In genomic region chr1:246051909-246052518, GRCh38 we compare ENCODE assay signal across 23 cellular contexts.
DNase-seq lines count a peak whose midpoint lies in the region; ATAC-seq, FAIRE-seq and TF ChIP-seq lines count a peak whose summit lies in the region.
"Had no signal": no experiment of that assay in that cellular context is flagged by ENCODE, and none has a peak within 500 bp of the region (broad histone marks: within the 10 kb centered on the region; RNA-seq: fewer than 3 reads in every experiment).

No MANE protein-coding gene starts in this region.

- H3K27me3 Mint-ChIP-seq in activated T-helper 2 cell treated with anti-CD3 and anti-CD28 coated beads, Interferon-gamma antibody, Interleukin-2, Interleukin-4, amounts not matched to agents 10 μg/mL and 5 μg/mL and 100 μg/mL, durations not matched to agents 14 hours and 24 hours and 36 hours (ENCODE audit: low read depth): no peaks in the 10 kb centered on the region
- H3K27me3 Mint-ChIP-seq: CD4-positive, alpha-beta memory T cell; IgD-negative memory B cell had no signal

- H3K9me2 ChIP-seq in SK-N-SH (no peaks in the 10 kb centered on the region), hepatocyte (replicated peaks; ENCODE audit: insufficient read depth) (no peaks in the 10 kb centered on the region)

- no peak overlapping the region for H2AFZ ChIP-seq in SK-N-SH (ENCODE audit: low read depth)
- no peak overlapping the region for H2AFZ ChIP-seq in hepatocyte

- no peak overlapping the region for H3K4me3 Mint-ChIP-seq in activated T-helper 2 cell treated with anti-CD3 and anti-CD28 coated beads, Interferon-gamma antibody, Interleukin-2, Interleukin-4, amounts not matched to agents 10 μg/mL and 5 μg/mL and 100 μg/mL, durations not matched to agents 14 hours and 24 hours and 36 hours (ENCODE audit: low read depth)
- H3K4me3 Mint-ChIP-seq: CD14-positive monocyte; CD4-positive, alpha-beta memory T cell; HFFc6; IgD-negative memory B cell had no signal

- H3K27me3 ChIP-seq in SK-N-SH (ENCODE audit: insufficient read depth) (no peaks in the 10 kb centered on the region), hepatocyte (no peaks in the 10 kb centered on the region)
- H3K27me3 ChIP-seq: BLaER1 had no signal

- intact Hi-C loops in activated T-helper 2 cell treated with anti-CD3 and anti-CD28 coated beads, Interferon-gamma antibody, Interleukin-2, Interleukin-4, amounts not matched to agents 10 μg/mL and 5 μg/mL and 100 μg/mL, durations not matched to agents 14 hours and 24 hours and 36 hours (cut with micrococcal nuclease): no loop called here

- H3K4me2 ChIP-seq in SK-N-SH: no peak overlapping the region
- no peak overlapping the region for H3K4me2 ChIP-seq in hepatocyte
- H3K4me2 ChIP-seq: BLaER1 had no signal

- TF ChIP-seq RAD21 in SK-N-SH (IDR thresholded peaks at IDR 0.05; ENCODE audit: low read length): no peak

- POLR2A ChIA-PET in SK-N-SH (lab: Yijun Ruan, JAX): no interaction called here

- no peak for TF ChIP-seq EP300 in SK-N-SH (IDR thresholded peaks at IDR 0.05; ENCODE audit: borderline replicate concordance in 1 of 2, low read depth in 1 of 2, low read length in 1 of 2)

- ATAC-seq in GM21390 (IDR thresholded peaks at IDR 0.05; ENCODE audit: unreplicated experiment): no peak
- ATAC-seq: GM12878, HCT116, HepG2 had no signal

- no peaks in the 10 kb centered on the region for H3F3A ChIP-seq in SK-N-SH (replicated peaks; ENCODE audit: insufficient read depth)

- CTCF ChIA-PET in SK-N-SH (lab: Yijun Ruan, JAX): no interaction called here

- no peak overlapping the region for H3K9ac ChIP-seq in SK-N-SH
- H3K9ac ChIP-seq: BLaER1 had no signal

- H3K36me3 ChIP-seq in SK-N-SH (replicated peaks in 1 of 2; ENCODE audit: control insufficient read depth in 1 of 2, insufficient read depth in 2 of 2, low read length in 1 of 2): no peaks in the 10 kb centered on the region
- H3K36me3 ChIP-seq in hepatocyte (replicated peaks; ENCODE audit: insufficient read depth, low read depth): no peaks in the 10 kb centered on the region
- H3K36me3 ChIP-seq: BLaER1 had no signal

- peaks cover 0 to 10% of the 10 kb centered on the region in 2 experiments; a peak in 2 of 4 replicates for H3K4me1 ChIP-seq in SK-N-SH (ENCODE audit: control insufficient read depth in 1 of 2, insufficient read depth in 2 of 2, low read depth in 1 of 2, low read length in 1 of 2)
- no peaks in the 10 kb centered on the region for H3K4me1 ChIP-seq in hepatocyte (ENCODE audit: insufficient read depth)
- H3K4me1 ChIP-seq: BLaER1 had no signal

- DNase-seq in SK-N-SH (peak; percentile 26), choroid plexus epithelial cell (ENCODE audit: low read depth) (peak; percentile 31), hepatocyte (ENCODE audit: low spot score) (no peak), NCI-H1048 (lab: John Stamatoyannopoulos, UW) (no peak), GM12891 (ENCODE audit: insufficient read length, low spot score) (no peak)
- DNase-seq in activated T-helper 2 cell treated with anti-CD3 and anti-CD28 coated beads, Interferon-gamma antibody, Interleukin-2, Interleukin-4, amounts not matched to agents 10 μg/mL and 5 μg/mL and 100 μg/mL, durations not matched to agents 14 hours and 24 hours and 36 hours (ENCODE audit: low spot score): no peak
- DNase-seq: 8988T; Calu3; CD4-positive, alpha-beta memory T cell; DMS 273 treated with DMSO at 0.1 percent for 48 hours; DMS53; DND-41; EL; GOT3; H7; HFFc6 had no signal

- H3K4me3 ChIP-seq in SK-N-SH (ENCODE audit: low read depth in 2 of 2, low read length in 1 of 2) (no peak overlapping the region), choroid plexus epithelial cell (ENCODE audit: low read depth, low read length) (no peak overlapping the region), hepatocyte (no peak overlapping the region)
- H3K4me3 ChIP-seq: BLaER1, GM12878 had no signal

- H3K4me1 Mint-ChIP-seq in activated T-helper 2 cell treated with anti-CD3 and anti-CD28 coated beads, Interferon-gamma antibody, Interleukin-2, Interleukin-4, amounts not matched to agents 10 μg/mL and 5 μg/mL and 100 μg/mL, durations not matched to agents 14 hours and 24 hours and 36 hours (ENCODE audit: low read depth): no peaks in the 10 kb centered on the region
- H3K4me1 Mint-ChIP-seq: CD14-positive monocyte; CD4-positive, alpha-beta memory T cell had no signal

- H4K20me1 ChIP-seq in SK-N-SH (ENCODE audit: insufficient read depth): no peaks in the 10 kb centered on the region
- H4K20me1 ChIP-seq in hepatocyte (ENCODE audit: insufficient read depth, poor library complexity, severe bottlenecking): no peaks in the 10 kb centered on the region
- H4K20me1 ChIP-seq: BLaER1 had no signal

- H3K79me2 ChIP-seq in SK-N-SH (ENCODE audit: insufficient read depth) (no peaks in the 10 kb centered on the region), hepatocyte (no peaks in the 10 kb centered on the region)

- no peaks in the 10 kb centered on the region for H3K36me3 Mint-ChIP-seq in activated T-helper 2 cell treated with anti-CD3 and anti-CD28 coated beads, Interferon-gamma antibody, Interleukin-2, Interleukin-4, amounts not matched to agents 10 μg/mL and 5 μg/mL and 100 μg/mL, durations not matched to agents 14 hours and 24 hours and 36 hours (ENCODE audit: low read depth)
- H3K36me3 Mint-ChIP-seq: CD14-positive monocyte had no signal

- H3K9me3 ChIP-seq in SK-N-SH (no peaks in the 10 kb centered on the region), hepatocyte (ENCODE audit: low read depth) (no peaks in the 10 kb centered on the region)

- TF ChIP-seq POLR2A in GM12891 (IDR thresholded peaks at IDR 0.05; ENCODE audit: low read depth, low read length): no peak

- WGBS in SK-N-SH (ENCODE audit: low lambda C conversion rate): 53% methylated on average over 4 of the region's 4 CpGs
- WGBS in hepatocyte (ENCODE audit: low lambda C conversion rate, missing lambda C conversion rate): 60% methylated on average over 4 of the region's 4 CpGs

- TF ChIP-seq CTCF in SK-N-SH (IDR thresholded peaks at IDR 0.05): no peak
- TF ChIP-seq CTCF in choroid plexus epithelial cell (conservative IDR thresholded peaks at IDR 0.05; ENCODE audit: low read depth, low read length): no peak
- TF ChIP-seq CTCF in hepatocyte (IDR thresholded peaks at IDR 0.05; ENCODE audit: poor library complexity): no peak

- no peak overlapping the region for H3K27ac Mint-ChIP-seq in activated T-helper 2 cell treated with anti-CD3 and anti-CD28 coated beads, Interferon-gamma antibody, Interleukin-2, Interleukin-4, amounts not matched to agents 10 μg/mL and 5 μg/mL and 100 μg/mL, durations not matched to agents 14 hours and 24 hours and 36 hours
- H3K27ac Mint-ChIP-seq: CD14-positive monocyte; CD4-positive, alpha-beta memory T cell; HFFc6; IgD-negative memory B cell had no signal

- H3K27ac ChIP-seq in SK-N-SH (ENCODE audit: low read depth in 2 of 2, low read length in 1 of 2) (peak overlapping the region in 1 of 2 experiments; percentile 41; a peak in 1 of 4 replicates), hepatocyte (peak overlapping the region; percentile 7)
- H3K27ac ChIP-seq: BLaER1 had no signal

- FAIRE-seq in GM12891 (lab: Jason Lieb, UNC): no peak
- FAIRE-seq: GM12878, HepG2 had no signal

- H3K9me3 Mint-ChIP-seq in activated T-helper 2 cell treated with anti-CD3 and anti-CD28 coated beads, Interferon-gamma antibody, Interleukin-2, Interleukin-4, amounts not matched to agents 10 μg/mL and 5 μg/mL and 100 μg/mL, durations not matched to agents 14 hours and 24 hours and 36 hours: peaks cover 6% of the 10 kb centered on the region
- H3K9me3 Mint-ChIP-seq: HFFc6 had no signal

TF ChIP-seq in SK-N-SH, 30 proteins besides CTCF, POLR2A, EP300 and RAD21:
- TF ChIP-seq, protein P1, sequence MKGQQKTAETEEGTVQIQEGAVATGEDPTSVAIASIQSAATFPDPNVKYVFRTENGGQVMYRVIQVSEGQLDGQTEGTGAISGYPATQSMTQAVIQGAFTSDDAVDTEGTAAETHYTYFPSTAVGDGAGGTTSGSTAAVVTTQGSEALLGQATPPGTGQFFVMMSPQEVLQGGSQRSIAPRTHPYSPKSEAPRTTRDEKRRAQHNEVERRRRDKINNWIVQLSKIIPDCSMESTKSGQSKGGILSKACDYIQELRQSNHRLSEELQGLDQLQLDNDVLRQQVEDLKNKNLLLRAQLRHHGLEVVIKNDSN (IDR thresholded peaks at IDR 0.05; ENCODE audit: borderline replicate concordance, low read depth): peak; percentile 17; the same call in 1 of the 2 replicates
- TF ChIP-seq TCF12 (IDR thresholded peaks at IDR 0.05): 0 out of 2 replicates have a peak, but pooled peaks have one; percentile 8
- TF ChIP-seq GATA2 (CRISPR knock-in tag; IDR thresholded peaks at IDR 0.05): no peak

TF ChIP-seq in GM12891, 5 proteins besides CTCF, POLR2A, EP300 and RAD21:
- no peak for TF ChIP-seq POLR2AphosphoS5 (IDR thresholded peaks at IDR 0.05; ENCODE audit: low read depth, low read length)

Comparison
In these comparisons a context has a peak if more than half of its experiments do, and no peak if none do; other contexts are left out.
1. DNase-seq: peak in SK-N-SH (single experiment) and choroid plexus epithelial cell (single experiment); none in hepatocyte (single experiment), NCI-H1048 (single experiment), GM12891 (single experiment) and activated T-helper 2 cell treated with anti-CD3 and anti-CD28 coated beads, Interferon-gamma antibody, Interleukin-2, Interleukin-4, amounts not matched to agents 10 μg/mL and 5 μg/mL and 100 μg/mL, durations not matched to agents 14 hours and 24 hours and 36 hours (single experiment).